ENCODE assay signal across 1 cellular context in the genomic region with DNA sequence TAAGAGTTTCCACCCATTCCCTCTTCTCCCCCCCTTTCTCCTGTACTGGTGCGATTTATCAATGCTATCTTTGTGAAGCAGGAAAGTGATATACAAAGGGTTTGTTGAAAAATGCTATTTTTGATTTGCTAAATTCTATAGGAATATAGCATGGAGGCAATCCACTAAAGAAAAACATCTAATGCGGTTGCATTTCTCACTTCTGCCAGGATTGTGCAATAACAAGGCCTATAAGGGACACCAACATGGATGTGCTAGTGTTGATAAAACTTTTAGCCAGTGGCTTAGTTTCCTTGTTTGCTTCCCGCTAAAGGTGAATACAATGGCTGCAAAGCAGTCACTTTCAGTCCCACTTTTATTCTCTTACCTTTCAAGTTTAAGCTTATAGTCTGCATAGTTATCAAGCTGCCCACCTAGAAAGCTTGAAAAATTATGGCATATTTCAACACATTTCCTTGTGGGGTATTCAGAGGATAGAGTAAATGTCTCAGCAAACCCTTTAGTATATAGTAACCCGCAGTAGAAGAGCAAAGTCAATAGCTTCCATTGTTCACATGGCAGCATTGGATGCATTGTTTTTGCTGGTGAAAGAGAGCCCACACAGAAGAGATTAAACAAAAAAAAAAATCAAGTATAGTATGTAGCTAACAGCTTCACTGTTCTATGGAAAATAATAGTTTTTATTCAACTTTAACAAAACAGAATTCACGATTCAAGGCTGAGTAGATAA.
TF ChIP-seq lines count a peak whose summit lies in the region.

No MANE protein-coding gene starts in this region.

TF ChIP-seq in GM23338, 12 proteins besides CTCF, POLR2A, EP300 and RAD21 (continued from another document):
- TF ChIP-seq, protein P1, sequence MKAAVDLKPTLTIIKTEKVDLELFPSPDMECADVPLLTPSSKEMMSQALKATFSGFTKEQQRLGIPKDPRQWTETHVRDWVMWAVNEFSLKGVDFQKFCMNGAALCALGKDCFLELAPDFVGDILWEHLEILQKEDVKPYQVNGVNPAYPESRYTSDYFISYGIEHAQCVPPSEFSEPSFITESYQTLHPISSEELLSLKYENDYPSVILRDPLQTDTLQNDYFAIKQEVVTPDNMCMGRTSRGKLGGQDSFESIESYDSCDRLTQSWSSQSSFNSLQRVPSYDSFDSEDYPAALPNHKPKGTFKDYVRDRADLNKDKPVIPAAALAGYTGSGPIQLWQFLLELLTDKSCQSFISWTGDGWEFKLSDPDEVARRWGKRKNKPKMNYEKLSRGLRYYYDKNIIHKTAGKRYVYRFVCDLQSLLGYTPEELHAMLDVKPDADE (IDR thresholded peaks at IDR 0.05): no peak
- no peak for TF ChIP-seq STAT1 (IDR thresholded peaks at IDR 0.05; ENCODE audit: unreplicated experiment)
- no peak for TF ChIP-seq ZNF331 (CRISPR knock-in tag; IDR thresholded peaks at IDR 0.05; ENCODE audit: low read depth)
- TF ChIP-seq NANOG (IDR thresholded peaks at IDR 0.05; ENCODE audit: borderline replicate concordance): no peak
- no peak for TF ChIP-seq EZH2 (IDR thresholded peaks at IDR 0.05; ENCODE audit: low read depth, unreplicated experiment)
